ENCODE assay signal across 36 cellular contexts in genomic region chr2:77938462-77938861, GRCh38.
DNase-seq lines count a peak whose midpoint lies in the region; ATAC-seq, FAIRE-seq and TF ChIP-seq lines count a peak whose summit lies in the region.
"Had no signal": no experiment of that assay in that cellular context is flagged by ENCODE, and none has a peak within 500 bp of the region (broad histone marks: within the 10 kb centered on the region; RNA-seq: fewer than 3 reads in every experiment).

No MANE protein-coding gene starts in this region.

- no peaks in the 10 kb centered on the region for H3K4me1 Mint-ChIP-seq in Caco-2 (ENCODE audit: low read depth, unreplicated experiment)
- no peaks in the 10 kb centered on the region for H3K4me1 Mint-ChIP-seq in WTC11
- H3K4me1 Mint-ChIP-seq: B cell; CD14-positive monocyte; CD4-positive, alpha-beta memory T cell; CD4-positive, CD25-positive, alpha-beta regulatory T cell; CD8-positive, alpha-beta memory T cell had no signal

- no peak for TF ChIP-seq EP300 in HepG2 (IDR thresholded peaks at IDR 0.05; ENCODE audit: low read depth in 2 of 2, low read length in 2 of 2)
- TF ChIP-seq EP300 in HepG2 (CRISPR knock-in tag; IDR thresholded peaks at IDR 0.05; ENCODE audit: borderline replicate concordance) = no peak

- H3K9ac ChIP-seq in HepG2 (ENCODE audit: insufficient read depth, low read depth, low read length) (no peak overlapping the region), colonic mucosa (ENCODE audit: low read depth in 2 of 2, low read length in 2 of 2) (no peak overlapping the region)
- H3K9ac ChIP-seq: BLaER1; BLaER1 treated with 17β-estradiol and CSF1 and Interleukin-3, amounts not matched to agents 10 nM and 100 nM had no signal

- H3K4me1 ChIP-seq in HepG2 (ENCODE audit: insufficient read depth, low read length) (no peaks in the 10 kb centered on the region), right lobe of liver (no peaks in the 10 kb centered on the region), Caco-2 (no peaks in the 10 kb centered on the region), colonic mucosa (no peaks in the 10 kb centered on the region)
- H3K4me1 ChIP-seq: A549; BE2C; BLaER1; BLaER1 treated with 17β-estradiol and CSF1 and Interleukin-3, amounts not matched to agents 10 nM and 100 nM had no signal

- no peak overlapping the region for H3K4me3 Mint-ChIP-seq in Caco-2 (ENCODE audit: unreplicated experiment)
- H3K4me3 Mint-ChIP-seq in WTC11 = no peak overlapping the region
- H3K4me3 Mint-ChIP-seq: B cell; CD14-positive monocyte; CD4-positive, alpha-beta memory T cell; CD4-positive, alpha-beta T cell; CD4-positive, CD25-positive, alpha-beta regulatory T cell; CD8-positive, alpha-beta memory T cell; CD8-positive, alpha-beta T cell had no signal

- H3K27me3 Mint-ChIP-seq in Caco-2 (ENCODE audit: insufficient read depth, unreplicated experiment) (no peaks in the 10 kb centered on the region), WTC11 (ENCODE audit: low read depth) (no peaks in the 10 kb centered on the region)
- H3K27me3 Mint-ChIP-seq: B cell; CD4-positive, alpha-beta memory T cell; CD4-positive, alpha-beta T cell; CD4-positive, CD25-positive, alpha-beta regulatory T cell; CD8-positive, alpha-beta memory T cell had no signal

- TF ChIP-seq RAD21 in HepG2 (CRISPR knock-in tag; IDR thresholded peaks at IDR 0.05) = no peak

- H3K36me3 ChIP-seq in HepG2 (replicated peaks in 1 of 2; ENCODE audit: control insufficient read depth in 1 of 2, insufficient read depth in 2 of 2, low read length in 2 of 2) (no peaks in the 10 kb centered on the region), right lobe of liver (no peaks in the 10 kb centered on the region), Caco-2 (ENCODE audit: control insufficient read depth, insufficient read depth, low read length) (no peaks in the 10 kb centered on the region), colonic mucosa (no peaks in the 10 kb centered on the region)
- H3K36me3 ChIP-seq: BE2C; BLaER1; BLaER1 treated with 17β-estradiol and CSF1 and Interleukin-3, amounts not matched to agents 10 nM and 100 nM had no signal

- no peak overlapping the region for H2AFZ ChIP-seq in HepG2 (ENCODE audit: low read length)

- H3K27me3 ChIP-seq in HepG2 (ENCODE audit: control insufficient read depth in 1 of 2, insufficient read depth in 2 of 2, low read length in 2 of 2) = no peaks in the 10 kb centered on the region
- H3K27me3 ChIP-seq in right lobe of liver = no peaks in the 10 kb centered on the region
- H3K27me3 ChIP-seq in Caco-2 (replicated peaks; ENCODE audit: control insufficient read depth, insufficient read depth, low read length) = no peaks in the 10 kb centered on the region
- H3K27me3 ChIP-seq in colonic mucosa = no peaks in the 10 kb centered on the region
- H3K27me3 ChIP-seq: BE2C; BLaER1; BLaER1 treated with 17β-estradiol and CSF1 and Interleukin-3, amounts not matched to agents 10 nM and 100 nM had no signal

- no peak for TF ChIP-seq POLR2A in HepG2 (IDR thresholded peaks at IDR 0.05; ENCODE audit: insufficient read depth in 1 of 2, low read depth in 2 of 2, low read length in 2 of 2)
- TF ChIP-seq POLR2A in right lobe of liver (IDR thresholded peaks at IDR 0.05) = no peak

- FAIRE-seq in HepG2 (lab: Jason Lieb, UNC) = no peak
- FAIRE-seq: A204.1, A549, D721Med, G401.6 had no signal

- H3K4me2 ChIP-seq in HepG2 (ENCODE audit: low read depth, low read length) = no peak overlapping the region
- H3K4me2 ChIP-seq: A549; BLaER1; BLaER1 treated with 17β-estradiol and CSF1 and Interleukin-3, amounts not matched to agents 10 nM and 100 nM had no signal

- H3K36me3 Mint-ChIP-seq in Caco-2 (ENCODE audit: insufficient read depth, unreplicated experiment) (no peaks in the 10 kb centered on the region), WTC11 (0 out of 2 replicates have a peak, but pooled peaks cover 3% of the 10 kb centered on the region)
- H3K36me3 Mint-ChIP-seq: CD14-positive monocyte; CD4-positive, alpha-beta memory T cell; CD4-positive, CD25-positive, alpha-beta regulatory T cell; CD8-positive, alpha-beta memory T cell; CD8-positive, alpha-beta T cell had no signal

- in situ Hi-C loops in HepG2 (cut with HindIII; ENCODE audit: extremely low pct_ligation_motif_present, low pct_unique_long_range_greater_than_20kb) = no loop called here

- POLR2A ChIA-PET in HepG2 (lab: Yijun Ruan, JAX) (no interaction called here), Caco-2 (lab: Charles Lee) (no interaction called here), WTC11 (lab: Charles Lee) (no interaction called here)

- no peaks in the 10 kb centered on the region for H3K9me3 Mint-ChIP-seq in Caco-2 (ENCODE audit: unreplicated experiment)
- H3K9me3 Mint-ChIP-seq in WTC11 = peaks cover 4% of the 10 kb centered on the region
- H3K9me3 Mint-ChIP-seq: CD14-positive monocyte had no signal

- intact Hi-C loops in HepG2 (cut with micrococcal nuclease; ENCODE audit: unreplicated experiment) = no loop called here
- intact Hi-C loops in right lobe of liver (cut with DNase I) = no loop called here
- intact Hi-C loops in Caco-2 (cut with micrococcal nuclease; ENCODE audit: unreplicated experiment) = no loop called here
- intact Hi-C loops in colonic mucosa (cut with DNase I) = no loop called here

- H4K20me1 ChIP-seq in HepG2 (ENCODE audit: insufficient read depth, low read length) = no peaks in the 10 kb centered on the region; the same call in 1 of the 2 replicates
- H4K20me1 ChIP-seq: BLaER1; BLaER1 treated with 17β-estradiol and CSF1 and Interleukin-3, amounts not matched to agents 10 nM and 100 nM had no signal

- H3K27ac Mint-ChIP-seq in Caco-2 (ENCODE audit: unreplicated experiment) (peak overlapping the region; percentile 5), WTC11 (no peak overlapping the region)
- H3K27ac Mint-ChIP-seq: B cell; CD14-positive monocyte; CD4-positive, alpha-beta memory T cell; CD4-positive, alpha-beta T cell; CD4-positive, CD25-positive, alpha-beta regulatory T cell; CD8-positive, alpha-beta memory T cell; CD8-positive, alpha-beta T cell had no signal

- H3K4me3 ChIP-seq in HepG2 (replicated peaks in 1 of 3; ENCODE audit: insufficient read depth in 1 of 3, low read depth in 2 of 3, low read length in 3 of 3) (no peak overlapping the region), right lobe of liver (no peak overlapping the region), Caco-2 (ENCODE audit: low read depth, low read length) (no peak overlapping the region), colonic mucosa (no peak overlapping the region)
- H3K4me3 ChIP-seq: A549; BLaER1; BLaER1 treated with 17β-estradiol and CSF1 and Interleukin-3, amounts not matched to agents 10 nM and 100 nM had no signal

- no peak for TF ChIP-seq CTCF in HepG2 (CRISPR knock-in tag; IDR thresholded peaks at IDR 0.05)
- no peak for TF ChIP-seq CTCF in right lobe of liver (IDR thresholded peaks at IDR 0.05)
- TF ChIP-seq CTCF in Caco-2 (IDR thresholded peaks at IDR 0.05; ENCODE audit: insufficient read depth in 1 of 2, low read depth in 1 of 2, low read length in 1 of 2, severe bottlenecking in 1 of 2, unreplicated experiment in 1 of 2) = no peak
- no peak for TF ChIP-seq CTCF in WTC11 (IDR thresholded peaks at IDR 0.05)
- TF ChIP-seq CTCF in colonic mucosa (IDR thresholded peaks at IDR 0.05) = no peak

- no peaks in the 10 kb centered on the region for H3K79me2 ChIP-seq in HepG2 (ENCODE audit: insufficient read depth, low read length)

- no peaks in the 10 kb centered on the region for H3K9me3 ChIP-seq in HepG2 (ENCODE audit: low read length)
- H3K9me3 ChIP-seq in right lobe of liver = no peaks in the 10 kb centered on the region
- peaks cover 2% of the 10 kb centered on the region; the same call in 1 of the 2 replicates for H3K9me3 ChIP-seq in Caco-2
- no peaks in the 10 kb centered on the region for H3K9me3 ChIP-seq in colonic mucosa
- H3K9me3 ChIP-seq: BE2C; BLaER1; BLaER1 treated with 17β-estradiol and CSF1 and Interleukin-3, amounts not matched to agents 10 nM and 100 nM had no signal

- BruUV-seq in HepG2 (replicated peaks; lab: Mats Ljungman, UMichigan) (no TSS peak), Caco-2 (replicated peaks; lab: Mats Ljungman, UMichigan) (no TSS peak)

- ATAC-seq in HepG2 (no peak), right lobe of liver (no peak), WTC11 (no peak), GM18498 (IDR thresholded peaks at IDR 0.05; ENCODE audit: unreplicated experiment) (no peak)
- ATAC-seq: A549; CD8-positive, alpha-beta T cell had no signal

- H3K27ac ChIP-seq in HepG2 (ENCODE audit: extremely low read length, insufficient read depth, low read length) (no peak overlapping the region), right lobe of liver (no peak overlapping the region), colonic mucosa (no peak overlapping the region)
- H3K27ac ChIP-seq: 22Rv1; A549; BLaER1; BLaER1 treated with 17β-estradiol and CSF1 and Interleukin-3, amounts not matched to agents 10 nM and 100 nM; C4-2B had no signal

- WGBS in HepG2 (ENCODE audit: low lambda C conversion rate) = 41% methylated on average over 1 of the region's 1 CpG
- 16% methylated on average over 1 of the region's 1 CpG for WGBS in right lobe of liver (ENCODE audit: insufficient coverage, low coverage, low lambda C conversion rate, missing lambda C conversion rate)

- DNase-seq in DMS53 (lab: John Stamatoyannopoulos, UW) = peak; percentile 9
- no peak for DNase-seq in DMS53 treated with DMSO at 0.1 percent for 48 hours (lab: John Stamatoyannopoulos, UW; ENCODE audit: unreplicated experiment)
- no peak for DNase-seq in HepG2 (ENCODE audit: low spot score)
- no peak for DNase-seq in right lobe of liver
- DNase-seq in Caco-2 = no peak
- no peak for DNase-seq in WTC11 (ENCODE audit: low spot score)
- no peak for DNase-seq in colonic mucosa
- DNase-seq: 8988T; ACHN; AML-193; BE2C; C1 segment of cervical spinal cord; Calu3; CD4-positive, alpha-beta memory T cell; CD4-positive, alpha-beta T cell; CD4-positive, CD25-positive, alpha-beta regulatory T cell; CD8-positive, alpha-beta memory T cell; CD8-positive, alpha-beta T cell; COR-L47; DMS 273 treated with DMSO at 0.1 percent for 48 hours; DMS153; DMS79; DMS79 treated with DMSO at 0.1 percent for 48 hours; DND-41; EL had no signal

- CTCF ChIA-PET in HepG2 (lab: Yijun Ruan, JAX; ENCODE audit: low intra/inter-chr PET ratio, low total read pairs) = no interaction called here
- CTCF ChIA-PET in Caco-2 (lab: Charles Lee) = interaction anchor here (0.8 kb wide), 1 partner anchor 12 kb away, joined by 3 read pairs; no protein-coding TSS in a partner anchor
- CTCF ChIA-PET in WTC11 (lab: Charles Lee) = no interaction called here

TF ChIP-seq in HepG2, 621 proteins besides CTCF, POLR2A, EP300 and RAD21 (continues in another document):
- TF ChIP-seq MED13 (CRISPR knock-in tag; IDR thresholded peaks at IDR 0.05) (no peak), STAT5B (CRISPR knock-in tag; IDR thresholded peaks at IDR 0.05) (no peak)
